8 cellular contexts compared by ENCODE assay signal in the genomic region with DNA sequence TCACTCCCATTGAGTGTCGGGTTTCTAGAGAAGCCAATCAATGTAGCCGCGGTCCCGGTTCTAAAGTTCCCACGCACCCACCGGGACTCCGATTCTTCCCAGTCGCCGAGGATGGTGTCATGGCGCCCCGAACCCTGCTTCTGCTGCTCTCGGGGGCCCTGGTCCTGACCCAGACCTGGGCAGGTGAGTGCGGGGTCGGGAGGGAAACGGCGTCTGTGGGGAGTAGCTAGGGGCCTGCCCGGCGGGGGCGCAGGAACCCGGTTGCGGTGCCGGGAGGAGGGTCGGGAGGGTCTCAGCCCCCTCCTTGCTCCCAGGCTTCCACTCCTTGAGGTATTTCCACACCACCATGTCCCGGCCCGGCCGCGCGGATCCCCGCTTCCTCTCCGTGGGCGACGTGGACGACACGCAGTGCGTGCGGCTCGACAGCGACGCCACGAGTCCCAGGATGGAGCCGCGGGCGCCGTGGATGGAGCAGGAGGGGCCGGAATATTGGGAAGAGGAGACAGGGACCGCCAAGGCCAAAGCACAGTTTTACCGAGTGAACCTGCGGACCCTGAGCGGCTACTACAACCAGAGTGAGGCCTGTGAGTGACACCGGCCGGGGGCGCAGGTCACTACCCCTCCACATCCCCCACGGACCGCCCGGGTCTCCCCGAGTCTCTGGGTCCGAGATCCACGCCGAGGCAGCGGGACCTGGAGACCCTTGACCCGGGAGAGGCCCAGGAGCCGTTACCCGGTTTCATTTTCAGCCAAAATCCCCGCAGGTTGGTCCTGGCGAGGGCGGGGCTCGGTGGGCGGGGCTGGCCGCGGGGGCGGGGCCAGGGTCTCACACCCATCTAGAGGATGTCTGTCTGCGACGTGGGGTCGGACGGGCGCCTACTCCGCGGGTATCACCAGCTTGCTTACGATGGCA. TPM values are rescaled to one million over a fixed set of nuclear protein-coding genes. Genes with fewer than 3 reads are reported as not detected.
DNase-seq lines count a peak whose midpoint lies in the region; ATAC-seq and TF ChIP-seq lines count a peak whose summit lies in the region.

No MANE protein-coding gene starts in this region.

- no peaks in the 10 kb centered on the region for H3K36me3 ChIP-seq in neuron (ENCODE audit: insufficient read depth, low read length)
- H3K36me3 ChIP-seq in stomach smooth muscle (ENCODE audit: control insufficient read depth in 2 of 2, insufficient read depth in 2 of 2, low read length in 2 of 2), result no peaks in the 10 kb centered on the region

- H3K27ac ChIP-seq in foreskin keratinocyte (peak overlapping the region; percentile 100), stomach smooth muscle (ENCODE audit: low read length) (no peak overlapping the region)

- H3K9ac ChIP-seq in stomach smooth muscle (ENCODE audit: low read length in 2 of 2), result peak overlapping the region; percentile 13 to 44

- peak; percentile 39; the same call in 1 of the 2 replicates for TF ChIP-seq CTCF in LNCAP (IDR thresholded peaks at IDR 0.05)
- TF ChIP-seq CTCF in foreskin keratinocyte (conservative IDR thresholded peaks at IDR 0.05), result peak; percentile 58

- peaks cover 10% of the 10 kb centered on the region for H3K4me1 Mint-ChIP-seq in activated T-helper 2 cell treated with anti-CD3 and anti-CD28 coated beads, Interferon-gamma antibody, Interleukin-2, Interleukin-4, amounts not matched to agents 10 μg/mL and 5 μg/mL and 100 μg/mL, durations not matched to agents 14 hours and 24 hours and 36 hours (ENCODE audit: low read depth)

- H3K36me3 Mint-ChIP-seq in activated T-helper 2 cell treated with anti-CD3 and anti-CD28 coated beads, Interferon-gamma antibody, Interleukin-2, Interleukin-4, amounts not matched to agents 10 μg/mL and 5 μg/mL and 100 μg/mL, durations not matched to agents 14 hours and 24 hours and 36 hours (ENCODE audit: low read depth), result no peaks in the 10 kb centered on the region

- H3K4me1 ChIP-seq in foreskin keratinocyte, result peaks cover 16% of the 10 kb centered on the region
- no peaks in the 10 kb centered on the region for H3K4me1 ChIP-seq in neuron (ENCODE audit: insufficient read depth, low read length)
- peaks cover 13% of the 10 kb centered on the region for H3K4me1 ChIP-seq in stomach smooth muscle (ENCODE audit: control insufficient read depth, insufficient read depth, low read length)

- no peaks in the 10 kb centered on the region for H3K9me3 ChIP-seq in neuron (ENCODE audit: low read length)
- H3K9me3 ChIP-seq in stomach smooth muscle (ENCODE audit: control insufficient read depth in 2 of 2, low read length in 2 of 2), result no peaks in the 10 kb centered on the region

- DNase-seq in C1 segment of cervical spinal cord (lab: John Stamatoyannopoulos, UW), result peak in 9 of 14 donors; percentile 4 to 51 (median 25)
- DNase-seq in activated T-helper 2 cell treated with anti-CD3 and anti-CD28 coated beads, Interferon-gamma antibody, Interleukin-2, Interleukin-4, amounts not matched to agents 10 μg/mL and 5 μg/mL and 100 μg/mL, durations not matched to agents 14 hours and 24 hours and 36 hours (ENCODE audit: low spot score), result peak; percentile 66
- DNase-seq in foreskin keratinocyte, result peak; percentile 28 to 47
- DNase-seq in NCI-H2227 treated with DMSO at 0.1 percent for 48 hours (lab: John Stamatoyannopoulos, UW), result no peak

- peaks cover 12% of the 10 kb centered on the region for H3K9me3 Mint-ChIP-seq in activated T-helper 2 cell treated with anti-CD3 and anti-CD28 coated beads, Interferon-gamma antibody, Interleukin-2, Interleukin-4, amounts not matched to agents 10 μg/mL and 5 μg/mL and 100 μg/mL, durations not matched to agents 14 hours and 24 hours and 36 hours

- intact Hi-C loops in activated T-helper 2 cell treated with anti-CD3 and anti-CD28 coated beads, Interferon-gamma antibody, Interleukin-2, Interleukin-4, amounts not matched to agents 10 μg/mL and 5 μg/mL and 100 μg/mL, durations not matched to agents 14 hours and 24 hours and 36 hours (cut with micrococcal nuclease), result no loop called here

- H2AFZ ChIP-seq in neuron (ENCODE audit: low read depth, low read length), result peak overlapping the region; percentile 32

- ATAC-seq in foreskin keratinocyte, result peak; percentile 18
- no peak for ATAC-seq in GM18517 (IDR thresholded peaks at IDR 0.05; ENCODE audit: unreplicated experiment)

- H3K27ac Mint-ChIP-seq in activated T-helper 2 cell treated with anti-CD3 and anti-CD28 coated beads, Interferon-gamma antibody, Interleukin-2, Interleukin-4, amounts not matched to agents 10 μg/mL and 5 μg/mL and 100 μg/mL, durations not matched to agents 14 hours and 24 hours and 36 hours, result no peak overlapping the region

- H3K4me3 ChIP-seq in neuron (ENCODE audit: low read length) (no peak overlapping the region), stomach smooth muscle (ENCODE audit: low read length in 2 of 2) (peak overlapping the region; percentile 56 to 74)

- no peaks in the 10 kb centered on the region for H3K27me3 ChIP-seq in foreskin keratinocyte
- peaks cover 43% of the 10 kb centered on the region for H3K27me3 ChIP-seq in neuron (ENCODE audit: insufficient read depth, low read length)
- peaks cover 19 to 20% of the 10 kb centered on the region in 2 donors for H3K27me3 ChIP-seq in stomach smooth muscle (ENCODE audit: control insufficient read depth in 1 of 2, insufficient read depth in 2 of 2, low read length in 2 of 2)

- H3K27me3 Mint-ChIP-seq in activated T-helper 2 cell treated with anti-CD3 and anti-CD28 coated beads, Interferon-gamma antibody, Interleukin-2, Interleukin-4, amounts not matched to agents 10 μg/mL and 5 μg/mL and 100 μg/mL, durations not matched to agents 14 hours and 24 hours and 36 hours (ENCODE audit: low read depth), result peaks cover 54% of the 10 kb centered on the region

- peak overlapping the region; percentile 73 for H3K4me3 Mint-ChIP-seq in activated T-helper 2 cell treated with anti-CD3 and anti-CD28 coated beads, Interferon-gamma antibody, Interleukin-2, Interleukin-4, amounts not matched to agents 10 μg/mL and 5 μg/mL and 100 μg/mL, durations not matched to agents 14 hours and 24 hours and 36 hours (ENCODE audit: low read depth)

RNA-seq across cellular contexts. Expression of gene HLA-G, which starts 35.2 kb away (rescaled TPM):
- total RNA-seq in activated T-helper 2 cell treated with anti-CD3 and anti-CD28 coated beads, Interferon-gamma antibody, Interleukin-2, Interleukin-4, amounts not matched to agents 10 μg/mL and 5 μg/mL and 100 μg/mL, durations not matched to agents 14 hours and 24 hours and 36 hours, result 1.1 and 1.2 TPM in 2 replicates
- total RNA-seq in foreskin keratinocyte, result 1.7 and 2.5 TPM in 2 replicates
- polyA plus RNA-seq in foreskin keratinocyte, result 1.9 and 4.2 TPM in 2 replicates
